18 cellular contexts compared by ENCODE assay signal in the genomic region with DNA sequence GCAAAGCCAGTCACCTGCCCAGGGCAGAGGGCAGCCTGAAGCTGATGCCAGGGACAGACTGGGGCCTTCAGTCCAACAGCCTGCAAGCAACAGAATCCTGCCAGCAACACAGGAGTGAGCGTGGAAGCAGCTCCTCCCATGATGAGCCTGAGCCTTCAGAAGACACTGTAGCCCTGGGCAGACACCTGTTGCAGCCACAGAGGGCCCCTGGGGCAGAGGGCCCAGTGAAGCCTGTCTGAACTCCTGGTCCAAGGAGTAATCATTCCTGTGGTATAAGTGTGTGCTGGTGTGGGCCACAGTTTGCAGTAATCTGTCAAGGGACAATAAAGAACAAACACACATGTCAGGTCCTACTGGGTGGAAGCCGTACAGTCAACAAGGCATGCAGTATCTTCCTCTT. TPM values are rescaled to one million over a fixed set of nuclear protein-coding genes. Genes with fewer than 3 reads are reported as not detected.
DNase-seq lines count a peak whose midpoint lies in the region; ATAC-seq and TF ChIP-seq lines count a peak whose summit lies in the region.
"Had no signal": no experiment of that assay in that cellular context is flagged by ENCODE, and none has a peak within 500 bp of the region (broad histone marks: within the 10 kb centered on the region; RNA-seq: fewer than 3 reads in every experiment).

No MANE protein-coding gene starts in this region.

- H3K4me1 Mint-ChIP-seq in activated B cell treated with CpG ODN at 0.5 μM for 24 hours (peaks cover 21% of the 10 kb centered on the region), memory B cell (peaks cover 6% of the 10 kb centered on the region)
- H3K4me1 Mint-ChIP-seq in stimulated activated naive B cell treated with anti-CD40 and anti-IgM and Interleukin-4, amounts not matched to agents 10 μg/mL and 1 μg/mL and 100 μg/mL, for 72 hours, result peaks cover 10 to 31% of the 10 kb centered on the region in 2 donors

- intact Hi-C loops in activated B cell treated with CpG ODN at 0.5 μM for 24 hours (cut with micrococcal nuclease), result loop anchor here (2.0 to 10.0 kb wide), 2 partner anchors 28 to 1330 kb away; a partner anchor contains a TSS
- intact Hi-C loops in heart right ventricle (cut with DNase I), result loop anchor here in 1 of 10 donors (10.0 kb wide), 1 partner anchor 70 kb away; no protein-coding TSS in a partner anchor

- H3K9me3 ChIP-seq in HEK293 (ENCODE audit: control insufficient read depth, insufficient read depth, low read depth, low read length), result no peaks in the 10 kb centered on the region
- H3K9me3 ChIP-seq in heart right ventricle, result no peaks in the 10 kb centered on the region
- H3K9me3 ChIP-seq: SJSA1 had no signal

- WGBS in heart right ventricle, 2 donors, result 61 to 82% methylated on average over 2 of the region's 2 CpGs

- CTCF ChIA-PET in HEK293 (lab: Yijun Ruan, JAX) (interaction anchor here (1.5 kb wide), 1 partner anchor 21 kb away, joined by 4 read pairs; no protein-coding TSS in a partner anchor), activated B cell treated with CpG ODN at 0.5 μM for 24 hours (lab: Charles Lee) (no interaction called here)

- H3K36me3 ChIP-seq in HEK293 (ENCODE audit: control insufficient read depth in 2 of 2, insufficient read depth in 1 of 2, low read length in 2 of 2) (peaks cover 1 to 3% of the 10 kb centered on the region in 2 experiments; a peak in 2 of 3 replicates), heart right ventricle (no peaks in the 10 kb centered on the region)

- H3K36me3 Mint-ChIP-seq in activated B cell treated with CpG ODN at 0.5 μM for 24 hours (ENCODE audit: low read depth) (peaks cover 2% of the 10 kb centered on the region), memory B cell (no peaks in the 10 kb centered on the region)
- H3K36me3 Mint-ChIP-seq in stimulated activated naive B cell treated with anti-CD40 and anti-IgM and Interleukin-4, amounts not matched to agents 10 μg/mL and 1 μg/mL and 100 μg/mL, for 72 hours, result peaks cover 5 to 8% of the 10 kb centered on the region in 2 donors

- no peak overlapping the region for H3K27ac Mint-ChIP-seq in activated B cell treated with CpG ODN at 0.5 μM for 24 hours
- no peak overlapping the region for H3K27ac Mint-ChIP-seq in memory B cell
- no peak overlapping the region for H3K27ac Mint-ChIP-seq in stimulated activated naive B cell treated with anti-CD40 and anti-IgM and Interleukin-4, amounts not matched to agents 10 μg/mL and 1 μg/mL and 100 μg/mL, for 72 hours

- H3K27ac ChIP-seq in HEK293 (ENCODE audit: extremely low read depth, low read depth, low read length), result no peak overlapping the region
- no peak overlapping the region for H3K27ac ChIP-seq in heart right ventricle
- H3K27ac ChIP-seq: PC-9, SJSA1 had no signal

- H3K9me3 Mint-ChIP-seq in activated B cell treated with CpG ODN at 0.5 μM for 24 hours (no peaks in the 10 kb centered on the region), memory B cell (no peaks in the 10 kb centered on the region)
- no peaks in the 10 kb centered on the region for H3K9me3 Mint-ChIP-seq in stimulated activated naive B cell treated with anti-CD40 and anti-IgM and Interleukin-4, amounts not matched to agents 10 μg/mL and 1 μg/mL and 100 μg/mL, for 72 hours

- peak; percentile 53 for ATAC-seq in activated B cell treated with CpG ODN at 0.5 μM for 24 hours (ENCODE audit: low read depth)
- peak; percentile 60 for ATAC-seq in memory B cell (ENCODE audit: low read depth)
- ATAC-seq in stimulated activated naive B cell treated with anti-CD40 and anti-IgM and Interleukin-4, amounts not matched to agents 10 μg/mL and 1 μg/mL and 100 μg/mL, for 72 hours (replicated peaks), result peak; percentile 55 to 63
- no peak for ATAC-seq in heart right ventricle
- no peak for ATAC-seq in HG02588 (IDR thresholded peaks at IDR 0.05; ENCODE audit: unreplicated experiment)

- H3K27me3 ChIP-seq in heart right ventricle, result peaks cover 0 to 22% (median 0%) of the 10 kb centered on the region in 7 donors
- H3K27me3 ChIP-seq: SJSA1 had no signal

- H3K4me3 ChIP-seq in HEK293 (ENCODE audit: low read depth, low read length), result no peak overlapping the region
- no peak overlapping the region for H3K4me3 ChIP-seq in heart right ventricle
- H3K4me3 ChIP-seq: PC-9, SJSA1 had no signal

- no peak for DNase-seq in activated B cell treated with CpG ODN at 0.5 μM for 24 hours
- no peak for DNase-seq in memory B cell (ENCODE audit: low spot score in 2 of 2)
- DNase-seq in stimulated activated naive B cell treated with anti-CD40 and anti-IgM and Interleukin-4, amounts not matched to agents 10 μg/mL and 1 μg/mL and 100 μg/mL, for 72 hours, result peak; percentile 31
- DNase-seq in heart right ventricle, result no peak
- DNase-seq in occipital lobe (lab: John Stamatoyannopoulos, UW), result no peak
- DNase-seq in NOMO-1 treated with DMSO at 0.1 percent for 48 hours (lab: John Stamatoyannopoulos, UW; ENCODE audit: unreplicated experiment), result no peak
- DNase-seq: Kasumi-1, NCI-H1105, NCI-H1436 treated with DMSO at 0.1 percent for 48 hours, NCI-H1930, NCI-H2107, NCI-H524 treated with DMSO at 0.1 percent for 48 hours, NCI-H774, PC-9, Right ventricle myocardium superior had no signal

- no peaks in the 10 kb centered on the region for H3K27me3 Mint-ChIP-seq in activated B cell treated with CpG ODN at 0.5 μM for 24 hours
- H3K27me3 Mint-ChIP-seq in memory B cell, result no peaks in the 10 kb centered on the region
- peaks cover 5 to 18% of the 10 kb centered on the region in 2 donors for H3K27me3 Mint-ChIP-seq in stimulated activated naive B cell treated with anti-CD40 and anti-IgM and Interleukin-4, amounts not matched to agents 10 μg/mL and 1 μg/mL and 100 μg/mL, for 72 hours

- POLR2A ChIA-PET in HEK293 (lab: Yijun Ruan, JAX), result no interaction called here
- POLR2A ChIA-PET in activated B cell treated with CpG ODN at 0.5 μM for 24 hours (lab: Charles Lee), result interaction anchor here (0.6 kb wide), 1 partner anchor 79 kb away, joined by 4 read pairs; no protein-coding TSS in a partner anchor

- H3K4me1 ChIP-seq in HEK293 (ENCODE audit: control insufficient read depth, insufficient read depth, low read length) (peaks cover 3% of the 10 kb centered on the region), heart right ventricle (peaks cover 0 to 34% (median 18%) of the 10 kb centered on the region in 9 donors)

- no peak for TF ChIP-seq CTCF in HEK293 (tag by site-specific recombination; IDR thresholded peaks at IDR 0.05)
- no peak for TF ChIP-seq CTCF in activated B cell treated with CpG ODN at 0.5 μM for 24 hours (IDR thresholded peaks at IDR 0.05)
- no peak for TF ChIP-seq CTCF in heart right ventricle (IDR thresholded peaks at IDR 0.05)

- H3K4me3 Mint-ChIP-seq in activated B cell treated with CpG ODN at 0.5 μM for 24 hours (peak overlapping the region; percentile 28), memory B cell (no peak overlapping the region)
- no peak overlapping the region for H3K4me3 Mint-ChIP-seq in stimulated activated naive B cell treated with anti-CD40 and anti-IgM and Interleukin-4, amounts not matched to agents 10 μg/mL and 1 μg/mL and 100 μg/mL, for 72 hours

TF ChIP-seq in HEK293, 187 proteins besides CTCF, POLR2A, EP300 and RAD21 (continues in another document):
- TF ChIP-seq, protein P1, sequence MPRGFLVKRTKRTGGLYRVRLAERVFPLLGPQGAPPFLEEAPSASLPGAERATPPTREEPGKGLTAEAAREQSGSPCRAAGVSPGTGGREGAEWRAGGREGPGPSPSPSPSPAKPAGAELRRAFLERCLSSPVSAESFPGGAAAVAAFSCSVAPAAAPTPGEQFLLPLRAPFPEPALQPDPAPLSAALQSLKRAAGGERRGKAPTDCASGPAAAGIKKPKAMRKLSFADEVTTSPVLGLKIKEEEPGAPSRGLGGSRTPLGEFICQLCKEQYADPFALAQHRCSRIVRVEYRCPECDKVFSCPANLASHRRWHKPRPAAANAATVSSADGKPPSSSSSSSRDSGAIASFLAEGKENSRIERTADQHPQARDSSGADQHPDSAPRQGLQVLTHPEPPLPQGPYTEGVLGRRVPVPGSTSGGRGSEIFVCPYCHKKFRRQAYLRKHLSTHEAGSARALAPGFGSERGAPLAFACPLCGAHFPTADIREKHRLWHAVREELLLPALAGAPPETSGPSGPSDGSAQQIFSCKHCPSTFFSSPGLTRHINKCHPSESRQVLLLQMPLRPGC (tag by site-specific recombination; IDR thresholded peaks at IDR 0.05), result no peak
- no peak for TF ChIP-seq ZNF433 (tag by site-specific recombination; IDR thresholded peaks at IDR 0.05; ENCODE audit: low read depth)
- TF ChIP-seq YY1 (tag by site-specific recombination; IDR thresholded peaks at IDR 0.05), result no peak
- TF ChIP-seq ZNF701 (tag by site-specific recombination; IDR thresholded peaks at IDR 0.05), result no peak
- TF ChIP-seq SCRT1 (tag by site-specific recombination; IDR thresholded peaks at IDR 0.05; ENCODE audit: borderline replicate concordance), result peak; percentile 86
- no peak for TF ChIP-seq ZNF354C (tag by site-specific recombination; IDR thresholded peaks at IDR 0.05; ENCODE audit: borderline replicate concordance, low read depth)
- no peak for TF ChIP-seq ZNF558 (tag by site-specific recombination; IDR thresholded peaks at IDR 0.05)
- no peak for TF ChIP-seq RBAK (tag by site-specific recombination; IDR thresholded peaks at IDR 0.05)
- peak; percentile 93 for TF ChIP-seq SCRT2 (tag by site-specific recombination; IDR thresholded peaks at IDR 0.05)
- TF ChIP-seq, protein P2, sequence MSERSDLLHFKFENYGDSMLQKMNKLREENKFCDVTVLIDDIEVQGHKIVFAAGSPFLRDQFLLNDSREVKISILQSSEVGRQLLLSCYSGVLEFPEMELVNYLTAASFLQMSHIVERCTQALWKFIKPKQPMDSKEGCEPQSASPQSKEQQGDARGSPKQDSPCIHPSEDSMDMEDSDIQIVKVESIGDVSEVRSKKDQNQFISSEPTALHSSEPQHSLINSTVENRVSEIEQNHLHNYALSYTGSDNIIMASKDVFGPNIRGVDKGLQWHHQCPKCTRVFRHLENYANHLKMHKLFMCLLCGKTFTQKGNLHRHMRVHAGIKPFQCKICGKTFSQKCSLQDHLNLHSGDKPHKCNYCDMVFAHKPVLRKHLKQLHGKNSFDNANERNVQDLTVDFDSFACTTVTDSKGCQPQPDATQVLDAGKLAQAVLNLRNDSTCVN (tag by site-specific recombination; optimal IDR thresholded peaks at IDR 0.05), result no peak
- no peak for TF ChIP-seq ZNF654 (tag by site-specific recombination; IDR thresholded peaks at IDR 0.05; ENCODE audit: low read depth)
- no peak for TF ChIP-seq ZFHX2 (tag by site-specific recombination; conservative IDR thresholded peaks at IDR 0.05)
- TF ChIP-seq ZNF112 (tag by site-specific recombination; IDR thresholded peaks at IDR 0.05), result no peak
- no peak for TF ChIP-seq ZNF623 (tag by site-specific recombination; IDR thresholded peaks at IDR 0.05)

RNA-seq across cellular contexts. Expression of a gene that starts 2.9 kb away (rescaled TPM):
- total RNA-seq in activated B cell treated with CpG ODN at 0.5 μM for 24 hours (42.8 and 44.7 TPM in 2 replicates), heart right ventricle (100 to 1,000 TPM; 138 to 316 (median 220) TPM), occipital lobe (76.3 TPM)
- 100 to 1,000 TPM in 1 of 2 donors, 10 to 100 TPM in 1; 68.3 to 230 TPM for polyA plus RNA-seq in heart right ventricle

Comparison
In these comparisons a context has a peak if more than half of its experiments do, and no peak if none do; other contexts are left out.
1. ATAC-seq: peak in activated B cell treated with CpG ODN at 0.5 μM for 24 hours (single experiment), memory B cell (single experiment) and stimulated activated naive B cell treated with anti-CD40 and anti-IgM and Interleukin-4, amounts not matched to agents 10 μg/mL and 1 μg/mL and 100 μg/mL, for 72 hours (2 of 2); none in heart right ventricle (0 of 8) and HG02588 (single experiment).